Comparison of ENCODE assay signal across 8 cellular contexts in genomic region chrX:153794897-153795816, GRCh38. TPM values are rescaled to one million over a fixed set of nuclear protein-coding genes. Genes with fewer than 3 reads are reported as not detected.
DNase-seq lines count a peak whose midpoint lies in the region; ATAC-seq lines count a peak whose summit lies in the region.

No MANE protein-coding gene starts in this region.

- no peaks in the 10 kb centered on the region for H3K36me3 Mint-ChIP-seq in immature natural killer cell
- H3K36me3 Mint-ChIP-seq in stimulated activated memory B cell treated with anti-CD40 and anti-IgM and Interleukin-4, amounts not matched to agents 10 μg/mL and 1 μg/mL and 100 μg/mL, for 72 hours = peaks cover 13% of the 10 kb centered on the region

- H3K27ac Mint-ChIP-seq in immature natural killer cell = peak overlapping the region; percentile 81 to 91 (median 87)
- H3K27ac Mint-ChIP-seq in stimulated activated memory B cell treated with anti-CD40 and anti-IgM and Interleukin-4, amounts not matched to agents 10 μg/mL and 1 μg/mL and 100 μg/mL, for 72 hours = peak overlapping the region; percentile 99

- peak; percentile 2 for ATAC-seq in HG03354 (IDR thresholded peaks at IDR 0.05; ENCODE audit: poor library complexity, severe bottlenecking, unreplicated experiment)
- peak; percentile 7 for ATAC-seq in stimulated activated memory B cell treated with anti-CD40 and anti-IgM and Interleukin-4, amounts not matched to agents 10 μg/mL and 1 μg/mL and 100 μg/mL, for 72 hours
- no peak for ATAC-seq in HG03342 (IDR thresholded peaks at IDR 0.05; ENCODE audit: unreplicated experiment)

- H3K36me3 ChIP-seq in BLaER1 (peaks cover 58% of the 10 kb centered on the region), adipocyte (ENCODE audit: control insufficient read depth, insufficient read depth, low read length, severe bottlenecking) (peaks cover 22% of the 10 kb centered on the region)

- peaks cover 72% of the 10 kb centered on the region for H4K20me1 ChIP-seq in BLaER1

- H3K4me2 ChIP-seq in BLaER1 = peak overlapping the region; percentile 85

- peaks cover 22 to 28% of the 10 kb centered on the region in 2 donors for H3K4me1 Mint-ChIP-seq in immature natural killer cell
- H3K4me1 Mint-ChIP-seq in stimulated activated memory B cell treated with anti-CD40 and anti-IgM and Interleukin-4, amounts not matched to agents 10 μg/mL and 1 μg/mL and 100 μg/mL, for 72 hours = peaks cover 17% of the 10 kb centered on the region

- H3K9ac ChIP-seq in BLaER1 = peak overlapping the region; percentile 94
- peak overlapping the region; percentile 91 for H3K9ac ChIP-seq in adipocyte (ENCODE audit: low read length)

- DNase-seq in adipocyte (ENCODE audit: low read depth) = peak; percentile 26
- no peak for DNase-seq in immature natural killer cell
- DNase-seq in NCI-H526 treated with DMSO at 0.1 percent for 48 hours (lab: John Stamatoyannopoulos, UW) = no peak
- DNase-seq in effector CD4-positive, alpha-beta T cell = no peak

- H3K4me3 ChIP-seq in BLaER1 = peak overlapping the region; percentile 82
- peak overlapping the region; percentile 87 for H3K4me3 ChIP-seq in adipocyte (ENCODE audit: low read length)

- H3K27me3 ChIP-seq in BLaER1 = peaks cover 29% of the 10 kb centered on the region
- no peaks in the 10 kb centered on the region for H3K27me3 ChIP-seq in adipocyte (replicated peaks; ENCODE audit: control insufficient read depth, insufficient read depth, low read length)

- peaks cover 4 to 7% (median 7%) of the 10 kb centered on the region in 3 donors for H3K27me3 Mint-ChIP-seq in immature natural killer cell (ENCODE audit: low read depth in 3 of 3)
- H3K27me3 Mint-ChIP-seq in stimulated activated memory B cell treated with anti-CD40 and anti-IgM and Interleukin-4, amounts not matched to agents 10 μg/mL and 1 μg/mL and 100 μg/mL, for 72 hours = no peaks in the 10 kb centered on the region

- H3K4me1 ChIP-seq in BLaER1 (peaks cover 41% of the 10 kb centered on the region), adipocyte (ENCODE audit: control insufficient read depth, insufficient read depth, low read length) (peaks cover 18% of the 10 kb centered on the region)

- H3K9me3 ChIP-seq in BLaER1 = peaks cover 52% of the 10 kb centered on the region
- H3K9me3 ChIP-seq in adipocyte (ENCODE audit: control insufficient read depth, low read length) = peaks cover 5% of the 10 kb centered on the region

- peak overlapping the region; percentile 87 to 92 (median 89) for H3K4me3 Mint-ChIP-seq in immature natural killer cell
- peak overlapping the region; percentile 99 for H3K4me3 Mint-ChIP-seq in stimulated activated memory B cell treated with anti-CD40 and anti-IgM and Interleukin-4, amounts not matched to agents 10 μg/mL and 1 μg/mL and 100 μg/mL, for 72 hours

- no peaks in the 10 kb centered on the region for H3K9me3 Mint-ChIP-seq in immature natural killer cell
- H3K9me3 Mint-ChIP-seq in stimulated activated memory B cell treated with anti-CD40 and anti-IgM and Interleukin-4, amounts not matched to agents 10 μg/mL and 1 μg/mL and 100 μg/mL, for 72 hours = no peaks in the 10 kb centered on the region

- H3K27ac ChIP-seq in BLaER1 = peak overlapping the region; percentile 91

RNA-seq across cellular contexts. Expression of gene SSR4, which starts 0.7 kb away (rescaled TPM):
- polyA plus RNA-seq in immature natural killer cell = 100 to 1,000 TPM; 535 to 803 (median 726) TPM

RNA-seq across cellular contexts. Expression of gene IDH3G, which starts 1.0 kb away (rescaled TPM):
- 100 to 1,000 TPM in 2 of 3 donors, 10 to 100 TPM in 1; 95.6 to 131 (median 118) TPM for polyA plus RNA-seq in immature natural killer cell

RNA-seq across cellular contexts. Expression of gene SRPK3, which starts 14.3 kb away (rescaled TPM):
- polyA plus RNA-seq in immature natural killer cell = not detected

RNA-seq across cellular contexts. Expression of gene PLXNB3, which starts 31.1 kb away (rescaled TPM):
- polyA plus RNA-seq in immature natural killer cell = not detected

RNA-seq across cellular contexts. Expression of gene PDZD4, which starts 35.2 kb away (rescaled TPM):
- polyA plus RNA-seq in immature natural killer cell = 10 to 100 TPM in 1 of 3 donors, 1 to 10 TPM in 1, under 1 TPM in 1; 0.93 to 11.4 (median 6.1) TPM
